In the genomic region with DNA sequence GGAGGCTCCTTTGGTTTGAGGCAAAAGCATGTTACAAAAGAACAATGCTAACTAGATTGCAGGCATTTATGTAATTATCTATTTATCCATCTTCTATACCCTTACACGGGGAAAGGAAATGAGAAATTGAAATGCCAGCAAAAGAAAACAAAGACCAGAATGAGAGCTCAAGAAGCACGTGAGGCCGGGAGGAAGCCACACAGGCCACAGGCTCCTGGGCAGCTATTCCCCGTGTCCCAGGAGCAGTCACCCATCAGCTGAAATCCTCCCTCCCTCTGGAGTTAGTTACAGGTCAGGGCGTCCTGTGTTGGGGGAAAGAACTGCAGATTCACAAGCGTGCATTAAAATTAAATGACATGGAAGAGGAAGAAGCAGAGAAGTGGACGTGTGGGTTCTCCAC, we compare ENCODE assay signal across 26 cellular contexts.
DNase-seq lines count a peak whose midpoint lies in the region; ATAC-seq and TF ChIP-seq lines count a peak whose summit lies in the region.
"Had no signal": no experiment of that assay in that cellular context is flagged by ENCODE, and none has a peak within 500 bp of the region (broad histone marks: within the 10 kb centered on the region; RNA-seq: fewer than 3 reads in every experiment).

No MANE protein-coding gene starts in this region.

- WGBS in gastroesophageal sphincter (ENCODE audit: low coverage in 1 of 2), 2 donors = 17 to 38% methylated on average over 5 to 7 of the region's 7 CpGs

- DNase-seq in PC-9 (no peak), left kidney (ENCODE audit: low read depth, low spot score) (peak; percentile 89), thoracic aorta (ENCODE audit: low spot score) (no peak), NCI-H2171 treated with DMSO at 0.1 percent for 48 hours (lab: John Stamatoyannopoulos, UW) (no peak), NCI-H345 treated with DMSO at 0.1 percent for 48 hours (lab: John Stamatoyannopoulos, UW; ENCODE audit: unreplicated experiment) (no peak), NOMO-1 treated with DMSO at 0.1 percent for 48 hours (lab: John Stamatoyannopoulos, UW; ENCODE audit: unreplicated experiment) (no peak)
- no peak for DNase-seq in T-helper 2 cell treated with Interferon-gamma antibody and Interleukin-4, amounts not matched to agents 5 μg/mL and 100 μg/mL, for 36 hours (ENCODE audit: low spot score)
- DNase-seq: activated CD4-positive, alpha-beta memory T cell treated with anti-CD3 and anti-CD28 coated beads, Interleukin-2, amount 10 ng/mL, durations not matched to agents 7 days and 5 days; activated effector memory CD4-positive, alpha-beta T cell treated with anti-CD3 and anti-CD28 coated beads, Interleukin-2, amount 50 U/mL, for 16 hours; activated T-cell treated with anti-CD3 and anti-CD28 coated beads for 4 hours; CD8-positive, alpha-beta T cell; DMS79; effector memory CD8-positive, alpha-beta T cell; glutamatergic neuron; NCI-H2171; NCI-H69; small intestine; stimulated activated CD4-positive, alpha-beta T cell treated with anti-CD3 and anti-CD28 coated beads, Interleukin-4, amount 100 ng/mL, for 1 hour; stimulated activated naive CD4-positive, alpha-beta T cell treated with Interleukin-2 at 50 U/mL for 16 hours; tibial artery had no signal

- no peak for TF ChIP-seq EP300 in gastroesophageal sphincter (IDR thresholded peaks at IDR 0.05)

- intact Hi-C loops in PC-9 (cut with micrococcal nuclease; ENCODE audit: unreplicated experiment) = no loop called here

- H3K9me3 ChIP-seq in PC-9 (ENCODE audit: insufficient read depth, low read depth) = no peaks in the 10 kb centered on the region
- H3K9me3 ChIP-seq in gastroesophageal sphincter = no peaks in the 10 kb centered on the region
- H3K9me3 ChIP-seq in thoracic aorta = no peaks in the 10 kb centered on the region
- H3K9me3 ChIP-seq: left lung, MG63, tibial artery had no signal

- no peak for TF ChIP-seq POLR2A in gastroesophageal sphincter (IDR thresholded peaks at IDR 0.05)

- no TSS peak for BruUV-seq in PC-9 (replicated peaks; lab: Mats Ljungman, UMichigan)

- no peaks in the 10 kb centered on the region for H3K9me2 ChIP-seq in PC-9 (ENCODE audit: insufficient read depth)

- peak overlapping the region; percentile 51; the same call in 1 of the 2 replicates for H3K4me2 ChIP-seq in PC-9
- H3K4me2 ChIP-seq: neural progenitor cell had no signal

- H3K36me3 ChIP-seq in PC-9 (ENCODE audit: low read depth) = no peaks in the 10 kb centered on the region
- H3K36me3 ChIP-seq in gastroesophageal sphincter = no peaks in the 10 kb centered on the region
- H3K36me3 ChIP-seq in thoracic aorta = no peaks in the 10 kb centered on the region
- H3K36me3 ChIP-seq: left lung, MG63, neural progenitor cell, tibial artery had no signal

- no peaks in the 10 kb centered on the region for H3K27me3 ChIP-seq in PC-9 (ENCODE audit: insufficient read depth, low read depth)
- no peaks in the 10 kb centered on the region for H3K27me3 ChIP-seq in gastroesophageal sphincter
- H3K27me3 ChIP-seq in thoracic aorta (replicated peaks; ENCODE audit: insufficient read depth) = no peaks in the 10 kb centered on the region
- H3K27me3 ChIP-seq: left lung, MG63, neural progenitor cell, tibial artery had no signal

- H3K79me2 ChIP-seq in PC-9 (ENCODE audit: low read depth) = no peaks in the 10 kb centered on the region

- H3K27me3 Mint-ChIP-seq in T-helper 2 cell treated with Interferon-gamma antibody and Interleukin-4, amounts not matched to agents 5 μg/mL and 100 μg/mL, for 36 hours (ENCODE audit: low read depth) = no peaks in the 10 kb centered on the region

- H4K20me1 ChIP-seq in PC-9 (ENCODE audit: insufficient read depth) = no peaks in the 10 kb centered on the region

- no peaks in the 10 kb centered on the region for H3K9me3 Mint-ChIP-seq in T-helper 2 cell treated with Interferon-gamma antibody and Interleukin-4, amounts not matched to agents 5 μg/mL and 100 μg/mL, for 36 hours
- H3K9me3 Mint-ChIP-seq: activated CD4-positive, alpha-beta memory T cell treated with anti-CD3 and anti-CD28 coated beads, Interleukin-2, amount 10 ng/mL, durations not matched to agents 7 days and 5 days; CD8-positive, alpha-beta T cell; effector memory CD8-positive, alpha-beta T cell; neural progenitor cell; T-helper 1 cell treated with Interleukin-12 subunit alpha and Interleukin-12 subunit beta and Interleukin-4 antibody, amounts not matched to agents 30 μg/mL and 1 μg/mL, for 36 hours had no signal

- no peak overlapping the region for H2AFZ ChIP-seq in PC-9
- H2AFZ ChIP-seq: neural progenitor cell had no signal

- no peak overlapping the region for H3K4me3 ChIP-seq in PC-9
- no peak overlapping the region for H3K4me3 ChIP-seq in gastroesophageal sphincter
- peak overlapping the region; percentile 42 for H3K4me3 ChIP-seq in thoracic aorta
- H3K4me3 ChIP-seq: left lung, MG63, neural progenitor cell, tibial artery had no signal

- ATAC-seq in gastroesophageal sphincter (no peak), thoracic aorta (ENCODE audit: insufficient number of reproducible peaks, low FRiP score, low read depth) (no peak)
- ATAC-seq: CD8-positive, alpha-beta T cell; effector memory CD8-positive, alpha-beta T cell had no signal

- H3K4me1 Mint-ChIP-seq in T-helper 2 cell treated with Interferon-gamma antibody and Interleukin-4, amounts not matched to agents 5 μg/mL and 100 μg/mL, for 36 hours (ENCODE audit: low read depth) = no peaks in the 10 kb centered on the region
- H3K4me1 Mint-ChIP-seq: activated CD4-positive, alpha-beta memory T cell treated with anti-CD3 and anti-CD28 coated beads, Interleukin-2, amount 10 ng/mL, durations not matched to agents 7 days and 5 days had no signal

- peaks cover 12% of the 10 kb centered on the region; the same call in 1 of the 2 replicates for H3F3A ChIP-seq in PC-9 (ENCODE audit: insufficient read depth, low read depth)

- no peak for TF ChIP-seq CTCF in PC-9 (conservative IDR thresholded peaks at IDR 0.05)
- TF ChIP-seq CTCF in gastroesophageal sphincter (IDR thresholded peaks at IDR 0.05) = no peak
- no peak for TF ChIP-seq CTCF in thoracic aorta (IDR thresholded peaks at IDR 0.05)

- peaks cover 15% of the 10 kb centered on the region for H3K4me1 ChIP-seq in PC-9 (replicated peaks; ENCODE audit: insufficient read depth)
- peaks cover 0 to 18% (median 6%) of the 10 kb centered on the region in 3 donors for H3K4me1 ChIP-seq in gastroesophageal sphincter
- peaks cover 6 to 12% of the 10 kb centered on the region in 2 donors for H3K4me1 ChIP-seq in thoracic aorta (ENCODE audit: control insufficient read depth in 1 of 2, low read depth in 2 of 2)
- H3K4me1 ChIP-seq: tibial artery had no signal

- no peaks in the 10 kb centered on the region for H3K36me3 Mint-ChIP-seq in T-helper 2 cell treated with Interferon-gamma antibody and Interleukin-4, amounts not matched to agents 5 μg/mL and 100 μg/mL, for 36 hours (ENCODE audit: low read depth)
- H3K36me3 Mint-ChIP-seq: CD8-positive, alpha-beta T cell; neural progenitor cell had no signal

- no peak overlapping the region for H3K4me3 Mint-ChIP-seq in T-helper 2 cell treated with Interferon-gamma antibody and Interleukin-4, amounts not matched to agents 5 μg/mL and 100 μg/mL, for 36 hours
- H3K4me3 Mint-ChIP-seq: activated CD4-positive, alpha-beta memory T cell treated with anti-CD3 and anti-CD28 coated beads, Interleukin-2, amount 10 ng/mL, durations not matched to agents 7 days and 5 days; CD8-positive, alpha-beta T cell; effector memory CD8-positive, alpha-beta T cell; neural progenitor cell; T-helper 1 cell treated with Interleukin-12 subunit alpha and Interleukin-12 subunit beta and Interleukin-4 antibody, amounts not matched to agents 30 μg/mL and 1 μg/mL, for 36 hours had no signal

- POLR2A ChIA-PET in PC-9 (lab: Charles Lee; ENCODE audit: unreplicated experiment) = interaction anchor here (0.6 kb wide), 1 partner anchor 28 kb away, joined by 8 read pairs; no protein-coding TSS in a partner anchor

- CTCF ChIA-PET in PC-9 (lab: Charles Lee) = no interaction called here

- no peak overlapping the region for H3K27ac ChIP-seq in PC-9
- peak overlapping the region in 3 of 4 donors; percentile 61 to 66 (median 62) for H3K27ac ChIP-seq in gastroesophageal sphincter
- H3K27ac ChIP-seq in thoracic aorta = no peak overlapping the region
- H3K27ac ChIP-seq: left lung, neural progenitor cell, tibial artery had no signal

- no peak overlapping the region for H3K27ac Mint-ChIP-seq in T-helper 2 cell treated with Interferon-gamma antibody and Interleukin-4, amounts not matched to agents 5 μg/mL and 100 μg/mL, for 36 hours
- H3K27ac Mint-ChIP-seq: activated CD4-positive, alpha-beta memory T cell treated with anti-CD3 and anti-CD28 coated beads, Interleukin-2, amount 10 ng/mL, durations not matched to agents 7 days and 5 days; CD8-positive, alpha-beta T cell; effector memory CD8-positive, alpha-beta T cell; progenitor cell of endocrine pancreas; T-helper 1 cell treated with Interleukin-12 subunit alpha and Interleukin-12 subunit beta and Interleukin-4 antibody, amounts not matched to agents 30 μg/mL and 1 μg/mL, for 36 hours had no signal

Comparison
In these comparisons a context has a peak if more than half of its experiments do, and no peak if none do; other contexts are left out.
1. H3K27ac ChIP-seq: peak in gastroesophageal sphincter (3 of 4); none in PC-9 (single experiment) and thoracic aorta (0 of 2).